Comparison of ENCODE assay signal across 28 cellular contexts in genomic region chr6:106154326-106154725, GRCh38.
"Had no signal": no experiment of that assay in that cellular context is flagged by ENCODE, and none has a peak within 500 bp of the region (broad histone marks: within the 10 kb centered on the region; RNA-seq: fewer than 3 reads in every experiment).

No MANE protein-coding gene starts in this region.

- H3K4me3 ChIP-seq: colonic mucosa, gastrocnemius medialis, heart left ventricle, hepatocyte, lower lobe of right lung, mucosa of descending colon, right atrium auricular region, smooth muscle cell, stomach, tibial artery had no signal

- H3K27ac Mint-ChIP-seq: memory B cell; mesothelial cell of epicardium; natural killer cell treated with Interleukin-12 subunit alpha and Interleukin-12 subunit beta and Interleukin-15 and Interleukin-18, amount 100 ng/mL, for 72 hours; progenitor cell of endocrine pancreas; stimulated activated effector memory CD8-positive, alpha-beta T cell treated with anti-CD3 and anti-CD28 coated beads, Interleukin-12 subunit alpha, Interleukin-12 subunit beta, amount 100 ng/mL, for 72 hours; type B pancreatic cell had no signal

- H3K4me2 ChIP-seq: hepatocyte, smooth muscle cell had no signal

- ATAC-seq: gastrocnemius medialis; heart left ventricle; left ventricle myocardium superior; lower lobe of right lung; mucosa of descending colon; natural killer cell treated with Interleukin-12 subunit alpha and Interleukin-12 subunit beta and Interleukin-15 and Interleukin-18, amount 100 ng/mL, for 72 hours; sciatic nerve; stimulated activated effector memory CD8-positive, alpha-beta T cell treated with anti-CD3 and anti-CD28 coated beads, Interleukin-12 subunit alpha, Interleukin-12 subunit beta, amount 100 ng/mL, for 72 hours had no signal

- H2AFZ ChIP-seq: hepatocyte, parathyroid adenoma had no signal

- H3K27me3 Mint-ChIP-seq: central memory CD8-positive, alpha-beta T cell; dendritic cell treated with granulocyte-macrophage colony-stimulating factor and Interleukin-4, amounts not matched to agents 40 ng/mL and 50 ng/mL, for 4 days; memory B cell; naive B cell; natural killer cell treated with Interleukin-12 subunit alpha and Interleukin-12 subunit beta and Interleukin-15 and Interleukin-18, amount 100 ng/mL, for 72 hours; type B pancreatic cell had no signal

- H3K36me3 ChIP-seq: colonic mucosa, gastrocnemius medialis, heart left ventricle, lower lobe of right lung, neutrophil, right atrium auricular region, stomach, tibial artery had no signal

- H3K4me1 Mint-ChIP-seq: memory B cell, mesothelial cell of epicardium had no signal

- H3K79me2 ChIP-seq: hepatocyte, parathyroid adenoma had no signal

- H3K4me3 Mint-ChIP-seq: central memory CD8-positive, alpha-beta T cell; dendritic cell treated with granulocyte-macrophage colony-stimulating factor and Interleukin-4, amounts not matched to agents 40 ng/mL and 50 ng/mL, for 4 days; memory B cell; mesothelial cell of epicardium; natural killer cell treated with Interleukin-12 subunit alpha and Interleukin-12 subunit beta and Interleukin-15 and Interleukin-18, amount 100 ng/mL, for 72 hours; neural crest cell; stimulated activated effector memory CD8-positive, alpha-beta T cell treated with anti-CD3 and anti-CD28 coated beads, Interleukin-12 subunit alpha, Interleukin-12 subunit beta, amount 100 ng/mL, for 72 hours; type B pancreatic cell had no signal

- H3K27me3 ChIP-seq: colonic mucosa, gastrocnemius medialis, heart left ventricle, hepatocyte, neutrophil, right atrium auricular region, stomach, tibial artery had no signal

- DNase-seq: colonic mucosa; effector CD8-positive, alpha-beta T cell; gastrocnemius medialis; heart left ventricle; left ventricle myocardium superior; lower lobe of right lung; mucosa of descending colon; naive B cell; stimulated activated CD4-positive, alpha-beta T cell treated with anti-CD3 and anti-CD28 coated beads, Interleukin-2, amount 100 ng/mL, for 24 hours; stimulated activated CD4-positive, alpha-beta T cell treated with anti-CD3 and anti-CD28 coated beads, Interleukin-4, amount 100 ng/mL, for 24 hours; stimulated activated naive CD4-positive, alpha-beta T cell treated with Interleukin-2 at 50 U/mL for 16 hours; stomach; tibial artery had no signal

- H3K36me3 Mint-ChIP-seq: memory B cell; mesothelial cell of epicardium; naive B cell; stimulated activated effector memory CD8-positive, alpha-beta T cell treated with anti-CD3 and anti-CD28 coated beads, Interleukin-12 subunit alpha, Interleukin-12 subunit beta, amount 100 ng/mL, for 72 hours; type B pancreatic cell had no signal

- H3K27ac ChIP-seq: colonic mucosa, gastrocnemius medialis, heart left ventricle, hepatocyte, lower lobe of right lung, neutrophil, parathyroid adenoma, right atrium auricular region, stomach, tibial artery had no signal

- H3K9me3 ChIP-seq: colonic mucosa, gastrocnemius medialis, heart left ventricle, lower lobe of right lung, mucosa of descending colon, neutrophil, right atrium auricular region, stomach, tibial artery had no signal

- H3K4me1 ChIP-seq: colonic mucosa, gastrocnemius medialis, lower lobe of right lung, parathyroid adenoma, right atrium auricular region, stomach, tibial artery had no signal

- H3K9me3 Mint-ChIP-seq: central memory CD8-positive, alpha-beta T cell; memory B cell; naive B cell; stimulated activated effector memory CD8-positive, alpha-beta T cell treated with anti-CD3 and anti-CD28 coated beads, Interleukin-12 subunit alpha, Interleukin-12 subunit beta, amount 100 ng/mL, for 72 hours had no signal

- H3K9ac ChIP-seq: parathyroid adenoma had no signal
